In genomic region chr11:43694477-43694876, GRCh38 we compare ENCODE assay signal across 14 cellular contexts. TPM values are rescaled to one million over a fixed set of nuclear protein-coding genes. Genes with fewer than 3 reads are reported as not detected.
DNase-seq lines count a peak whose midpoint lies in the region; ATAC-seq and TF ChIP-seq lines count a peak whose summit lies in the region.
"Had no signal": no experiment of that assay in that cellular context is flagged by ENCODE, and none has a peak within 500 bp of the region (broad histone marks: within the 10 kb centered on the region; RNA-seq: fewer than 3 reads in every experiment).

No MANE protein-coding gene starts in this region.

- DNase-seq in endothelial cell (ENCODE audit: low spot score) (no peak), RPMI8226 (no peak), NCI-H526 treated with DMSO at 0.1 percent for 48 hours (lab: John Stamatoyannopoulos, UW) (no peak), ureter (ENCODE audit: low spot score) (no peak), 8988T (no peak)
- DNase-seq: activated CD8-positive, alpha-beta T cell treated with anti-CD3 and anti-CD28 coated beads for 36 hours; cerebellar nuclear complex; mucosa of descending colon; stimulated activated naive CD8-positive, alpha-beta T cell treated with anti-CD3 and anti-CD28 coated beads, Interleukin-15, Interleukin-2, amounts not matched to agents 100 U/mL and 50 U/mL, for 24 hours had no signal

- peak overlapping the region; percentile 13 for H3K27ac Mint-ChIP-seq in endothelial cell (ENCODE audit: unreplicated experiment)
- H3K27ac Mint-ChIP-seq: activated CD8-positive, alpha-beta T cell treated with anti-CD3 and anti-CD28 coated beads for 36 hours; activated naive CD4-positive, alpha-beta T cell treated with anti-CD3 and anti-CD28 coated beads, Interleukin-2, amount 50 U/mL, for 24 hours; T-helper 1 cell treated with Interleukin-12 subunit alpha and Interleukin-12 subunit beta and Interleukin-4 antibody, amounts not matched to agents 30 μg/mL and 1 μg/mL, for 36 hours had no signal

- H3K27me3 Mint-ChIP-seq in endothelial cell (ENCODE audit: unreplicated experiment) = peaks cover 4% of the 10 kb centered on the region
- H3K27me3 Mint-ChIP-seq: activated CD8-positive, alpha-beta T cell treated with anti-CD3 and anti-CD28 coated beads for 36 hours; activated naive CD4-positive, alpha-beta T cell treated with anti-CD3 and anti-CD28 coated beads, Interleukin-2, amount 50 U/mL, for 24 hours had no signal

- no peaks in the 10 kb centered on the region for H3K9me3 Mint-ChIP-seq in endothelial cell (ENCODE audit: unreplicated experiment)
- H3K9me3 Mint-ChIP-seq: activated CD8-positive, alpha-beta T cell treated with anti-CD3 and anti-CD28 coated beads for 36 hours; activated naive CD4-positive, alpha-beta T cell treated with anti-CD3 and anti-CD28 coated beads, Interleukin-2, amount 50 U/mL, for 24 hours; T-helper 1 cell treated with Interleukin-12 subunit alpha and Interleukin-12 subunit beta and Interleukin-4 antibody, amounts not matched to agents 30 μg/mL and 1 μg/mL, for 36 hours had no signal

- ATAC-seq in GM18517 (IDR thresholded peaks at IDR 0.05; ENCODE audit: unreplicated experiment) (peak; percentile 85), GM21447 (IDR thresholded peaks at IDR 0.05; ENCODE audit: unreplicated experiment) (peak; percentile 64), HG03097 (IDR thresholded peaks at IDR 0.05; ENCODE audit: low FRiP score, unreplicated experiment) (peak; percentile 75)
- ATAC-seq: activated CD8-positive, alpha-beta T cell treated with anti-CD3 and anti-CD28 coated beads for 36 hours; mucosa of descending colon; stimulated activated naive CD8-positive, alpha-beta T cell treated with anti-CD3 and anti-CD28 coated beads, Interleukin-15, Interleukin-2, amounts not matched to agents 100 U/mL and 50 U/mL, for 24 hours had no signal

- H3K4me3 Mint-ChIP-seq in endothelial cell (ENCODE audit: unreplicated experiment) = no peak overlapping the region
- H3K4me3 Mint-ChIP-seq: activated CD8-positive, alpha-beta T cell treated with anti-CD3 and anti-CD28 coated beads for 36 hours; activated naive CD4-positive, alpha-beta T cell treated with anti-CD3 and anti-CD28 coated beads, Interleukin-2, amount 50 U/mL, for 24 hours; T-helper 1 cell treated with Interleukin-12 subunit alpha and Interleukin-12 subunit beta and Interleukin-4 antibody, amounts not matched to agents 30 μg/mL and 1 μg/mL, for 36 hours had no signal

- peaks cover 21% of the 10 kb centered on the region for H3K36me3 Mint-ChIP-seq in endothelial cell (ENCODE audit: low read depth, unreplicated experiment)

- peaks cover 37% of the 10 kb centered on the region for H3K4me1 Mint-ChIP-seq in endothelial cell (ENCODE audit: unreplicated experiment)

- TF ChIP-seq CTCF in endothelial cell (IDR thresholded peaks at IDR 0.05; ENCODE audit: unreplicated experiment) = no peak

RNA-seq across cellular contexts. Expression of gene HSD17B12, which starts 13.9 kb away (rescaled TPM):
- 110 TPM for total RNA-seq in endothelial cell (ENCODE audit: unreplicated experiment)
- 102 TPM for total RNA-seq in ureter
